Comparison of ENCODE assay signal across 19 cellular contexts in genomic region chr4:89704651-89705395, GRCh38.
"Had no signal": no experiment of that assay in that cellular context is flagged by ENCODE, and none has a peak within 500 bp of the region (broad histone marks: within the 10 kb centered on the region; RNA-seq: fewer than 3 reads in every experiment).

No MANE protein-coding gene starts in this region.

- H3K27ac ChIP-seq: ascending aorta, foreskin keratinocyte, tibial nerve, vagina had no signal

- H3K36me3 ChIP-seq: ascending aorta, tibial nerve, vagina had no signal

- H3K4me3 ChIP-seq: ascending aorta, lung, tibial nerve, vagina had no signal

- H3K27me3 ChIP-seq: ascending aorta, foreskin keratinocyte, tibial nerve, vagina had no signal

- DNase-seq: activated CD4-positive, alpha-beta T cell treated with anti-CD3 and anti-CD28 coated beads, Interleukin-2, amount 10 ng/mL, durations not matched to agents 7 days and 5 days; activated CD8-positive, alpha-beta T cell treated with anti-CD3 and anti-CD28 coated beads, Interleukin-2, amount 10 ng/mL, durations not matched to agents 7 days and 5 days; activated naive CD4-positive, alpha-beta T cell treated with anti-CD3 and anti-CD28 coated beads for 36 hours; activated T-cell treated with anti-CD3 and anti-CD28 coated beads, Interleukin-2, amount 50 U/mL, for 24 hours; dermis blood vessel endothelial cell; effector memory CD8-positive, alpha-beta T cell; foreskin keratinocyte; glutamatergic neuron; hypothalamus; midbrain; occipital lobe; retina; stimulated activated CD8-positive, alpha-beta memory T cell treated with anti-CD3 and anti-CD28 coated beads, Interleukin-4, amount 100 ng/mL, for 48 hours; stimulated activated naive CD4-positive, alpha-beta T cell treated with Interleukin-2 at 50 U/mL for 16 hours; T-cell had no signal

- H3K4me1 ChIP-seq: ascending aorta, foreskin keratinocyte had no signal

- H3K9me3 ChIP-seq: ascending aorta, tibial nerve, vagina had no signal
